Comparison of ENCODE assay signal across 10 cellular contexts in genomic region chr3:73546961-73547360, GRCh38.
A peak's percentile ranks its signal among the peaks of the same experiment; 100 is the strongest.
DNase-seq lines count a peak whose midpoint lies in the region; ATAC-seq and TF ChIP-seq lines count a peak whose summit lies in the region.
"Had no signal": no experiment of that assay in that cellular context is flagged by ENCODE, and none has a peak within 500 bp of the region (broad histone marks: within the 10 kb centered on the region; RNA-seq: fewer than 3 reads in every experiment).

No MANE protein-coding gene starts in this region.

- 58 to 74% methylated on average over 3 of the region's 3 CpGs for WGBS in heart right ventricle, 2 donors

- peaks cover 12 to 62% (median 30%) of the 10 kb centered on the region in 9 donors for H3K4me1 ChIP-seq in heart right ventricle

- no peaks in the 10 kb centered on the region for H3K36me3 ChIP-seq in heart right ventricle
- H3K36me3 ChIP-seq: cardiac muscle cell had no signal

- H3K27me3 ChIP-seq in heart right ventricle = no peaks in the 10 kb centered on the region
- H3K27me3 ChIP-seq: cardiac muscle cell had no signal

- DNase-seq in heart right ventricle (no peak), Right ventricle myocardium inferior (ENCODE audit: missing footprints) (no peak), dedifferentiated amniotic fluid mesenchymal stem cell (ENCODE audit: extremely low spot score) (peak; percentile 83), myocyte (ENCODE audit: low read depth) (peak; percentile 76), COLO829 (ENCODE audit: low spot score) (no peak), NCI-H1048 (lab: John Stamatoyannopoulos, UW) (no peak)
- DNase-seq in activated naive CD4-positive, alpha-beta T cell treated with Interleukin-2 at 50 U/mL for 16 hours = no peak
- DNase-seq: NCI-H1092 treated with DMSO at 0.1 percent for 48 hours had no signal

- no peaks in the 10 kb centered on the region for H3K9me3 ChIP-seq in heart right ventricle

- no peak overlapping the region for H3K4me3 ChIP-seq in heart right ventricle
- H3K4me3 ChIP-seq: cardiac muscle cell had no signal

- TF ChIP-seq CTCF in heart right ventricle (IDR thresholded peaks at IDR 0.05) = no peak

- intact Hi-C loops in heart right ventricle (cut with DNase I) = no loop called here
- intact Hi-C loops in Right ventricle myocardium inferior (cut with DNase I) = no loop called here

- ATAC-seq in heart right ventricle (peak in 2 of 8 donors; percentile 6 to 14), Right ventricle myocardium inferior (no peak), HG02870 (IDR thresholded peaks at IDR 0.05; ENCODE audit: unreplicated experiment) (no peak)

- peak overlapping the region in 7 of 10 donors; percentile 12 to 79 (median 58) for H3K27ac ChIP-seq in heart right ventricle

Comparison
In these comparisons a context has a peak if more than half of its experiments do, and no peak if none do; other contexts are left out.
1. DNase-seq: peak in dedifferentiated amniotic fluid mesenchymal stem cell (single experiment) and myocyte (single experiment); none in heart right ventricle (0 of 2), Right ventricle myocardium inferior (single experiment), COLO829 (single experiment), activated naive CD4-positive, alpha-beta T cell treated with Interleukin-2 at 50 U/mL for 16 hours (single experiment) and NCI-H1048 (single experiment).